ENCODE assay signal across 1 cellular context in genomic region chr12:56222531-56222895, GRCh38.
TF ChIP-seq lines count a peak whose summit lies in the region.

No MANE protein-coding gene starts in this region.

TF ChIP-seq in IMR-90, 13 proteins besides CTCF, POLR2A, EP300 and RAD21 (continued from another document):
- TF ChIP-seq FOS (IDR thresholded peaks at IDR 0.05; ENCODE audit: low read depth, low read length): no peak
- no peak for TF ChIP-seq CEBPB (IDR thresholded peaks at IDR 0.05; ENCODE audit: low read depth, low read length)
- TF ChIP-seq MXI1 (IDR thresholded peaks at IDR 0.05; ENCODE audit: borderline replicate concordance, low read depth, low read length): no peak
